Comparison of ENCODE assay signal across 8 cellular contexts in genomic region chr12:12645968-12646367, GRCh38. TPM values are rescaled to one million over a fixed set of nuclear protein-coding genes. Genes with fewer than 3 reads are reported as not detected.
DNase-seq lines count a peak whose midpoint lies in the region; ATAC-seq and TF ChIP-seq lines count a peak whose summit lies in the region.
"Not testable (repeated sequence)": the region's sequence is repeated elsewhere in the genome, so short reads cannot be mapped to it uniquely, and the experiment has no call there.

No MANE protein-coding gene starts in this region.

- ATAC-seq in GM18870 (IDR thresholded peaks at IDR 0.05; ENCODE audit: unreplicated experiment): peak; percentile 80
- peak; percentile 64 for ATAC-seq in GM21737 (IDR thresholded peaks at IDR 0.05; ENCODE audit: unreplicated experiment)
- ATAC-seq in HG03103 (IDR thresholded peaks at IDR 0.05; ENCODE audit: low read depth, unreplicated experiment): peak; percentile 74

- not testable (repeated sequence) for TF ChIP-seq CTCF in epithelial cell of esophagus (IDR thresholded peaks at IDR 0.05; ENCODE audit: insufficient read depth, low read depth, low read length, missing control alignments)

- DNase-seq in Daoy (ENCODE audit: low read depth): peak; percentile 15
- DNase-seq in NCI-H460 (ENCODE audit: extremely low read depth, low read depth): peak; percentile 24
- DNase-seq in activated T-cell treated with anti-CD3 and anti-CD28 coated beads for 48 hours (ENCODE audit: low read depth): peak; percentile 8
- DNase-seq in epithelial cell of esophagus (ENCODE audit: low read depth): peak; percentile 66
- DNase-seq in stimulated activated CD4-positive, alpha-beta T cell treated with anti-CD3 and anti-CD28 coated beads, Interleukin-1b, Interleukin-23, amount 100 ng/mL, for 48 hours: peak; percentile 23

- not testable (repeated sequence) for H3K4me3 ChIP-seq in epithelial cell of esophagus (ENCODE audit: low read length)

RNA-seq across cellular contexts. Expression of gene CREBL2, which starts 34.3 kb away (rescaled TPM):
- total RNA-seq in Daoy (2014; rRNA removed; shearing (Covaris generic)): 7.7 and 8.2 TPM in 2 replicates
- 19.3 and 21.4 TPM in 2 replicates for total RNA-seq in NCI-H460 (2014; rRNA removed; shearing (Covaris generic))
- 3.7 and 4.9 TPM in 2 replicates for polyA plus RNA-seq in NCI-H460 (2014; cell fraction: nucleus; rRNA removed)

RNA-seq across cellular contexts. Expression of gene GPR19, which starts 50.0 kb away (rescaled TPM):
- 0.40 TPM in 1 of 2 replicates, not detected in the other for total RNA-seq in Daoy (2014; rRNA removed; shearing (Covaris generic))
- total RNA-seq in NCI-H460 (2014; rRNA removed; shearing (Covaris generic)): 0.10 and 0.40 TPM in 2 replicates
- 0.25 TPM in 1 of 2 replicates, not detected in the other for polyA plus RNA-seq in NCI-H460 (2014; cell fraction: nucleus; rRNA removed)

Comparison
In these comparisons a context has a peak if more than half of its experiments do, and no peak if none do; other contexts are left out.
1. DNase-seq: peak in every context shown above with its lines; median percentile 66 in epithelial cell of esophagus; 24 in NCI-H460; 23 in stimulated activated CD4-positive, alpha-beta T cell treated with anti-CD3 and anti-CD28 coated beads, Interleukin-1b, Interleukin-23, amount 100 ng/mL, for 48 hours; 15 in Daoy; 8 in activated T-cell treated with anti-CD3 and anti-CD28 coated beads for 48 hours.